ENCODE assay signal across 10 cellular contexts in the genomic region with DNA sequence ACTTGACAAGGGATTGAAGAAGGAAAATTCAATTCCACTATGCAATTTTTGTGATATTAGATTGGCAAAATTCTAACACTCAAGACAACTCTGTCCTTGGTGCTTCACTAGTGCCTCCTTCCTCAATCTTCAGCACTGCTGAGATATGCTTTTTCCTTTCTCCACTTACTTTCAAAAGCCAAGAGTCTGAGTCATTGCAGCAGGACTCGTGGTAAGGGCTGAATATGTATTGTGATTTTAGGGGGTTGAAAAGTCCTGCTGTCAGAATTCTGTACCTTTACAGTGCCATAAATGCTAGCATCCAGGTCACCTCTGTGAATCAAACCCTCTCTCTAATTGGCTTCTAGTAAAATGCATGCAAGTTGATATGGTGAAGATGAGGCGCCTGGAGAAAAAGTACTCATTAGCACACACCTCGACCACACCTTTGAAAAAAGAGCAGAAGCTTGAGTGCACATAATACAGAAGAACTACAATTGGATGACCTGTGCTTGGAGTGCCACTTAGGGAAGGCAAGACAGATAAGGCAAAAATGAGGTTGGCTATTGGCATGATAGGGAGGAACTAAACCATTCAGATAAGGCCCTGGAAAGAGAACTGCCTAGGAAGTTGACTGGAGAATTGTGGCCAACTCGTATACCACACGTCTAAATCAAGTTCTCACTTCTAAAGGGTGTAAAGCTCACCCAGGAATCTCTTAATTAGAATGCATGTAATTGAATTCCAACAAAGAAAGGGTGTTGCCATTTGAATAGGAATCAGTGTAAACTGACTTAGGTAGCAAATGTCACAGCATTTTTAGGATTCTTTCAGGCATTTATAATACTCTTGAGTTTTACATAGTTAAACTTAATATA. TPM values are rescaled to one million over a fixed set of nuclear protein-coding genes. Genes with fewer than 3 reads are reported as not detected.
A peak's percentile ranks its signal among the peaks of the same experiment; 100 is the strongest.
DNase-seq lines count a peak whose midpoint lies in the region; ATAC-seq and TF ChIP-seq lines count a peak whose summit lies in the region.
"Had no signal": no experiment of that assay in that cellular context is flagged by ENCODE, and none has a peak within 500 bp of the region (broad histone marks: within the 10 kb centered on the region; RNA-seq: fewer than 3 reads in every experiment).

No MANE protein-coding gene starts in this region.

- no peaks in the 10 kb centered on the region for H3K27me3 ChIP-seq in A673 (replicated peaks; ENCODE audit: insufficient read depth, low read depth, low read length, poor library complexity)
- H3K27me3 ChIP-seq in hepatocyte = no peaks in the 10 kb centered on the region
- H3K27me3 ChIP-seq: BE2C had no signal

- CTCF ChIA-PET in A673 (lab: Charles Lee) = no interaction called here

- H3K4me1 Mint-ChIP-seq in HFFc6 (ENCODE audit: low read depth) (peaks cover 25% of the 10 kb centered on the region; the same call in 1 of the 2 replicates), T-helper 17 cell (no peaks in the 10 kb centered on the region)
- no peaks in the 10 kb centered on the region for H3K4me1 Mint-ChIP-seq in stimulated activated naive B cell treated with anti-CD40 and anti-IgM and Interleukin-4, amounts not matched to agents 10 μg/mL and 1 μg/mL and 100 μg/mL, for 72 hours

- H3K36me3 ChIP-seq in A673 (ENCODE audit: insufficient read depth, low read length, poor library complexity, severe bottlenecking) (no peaks in the 10 kb centered on the region), hepatocyte (replicated peaks; ENCODE audit: insufficient read depth, low read depth) (no peaks in the 10 kb centered on the region)
- H3K36me3 ChIP-seq: BE2C had no signal

- intact Hi-C loops in A673 (cut with micrococcal nuclease; ENCODE audit: unreplicated experiment) = no loop called here
- intact Hi-C loops in head of caudate nucleus (cut with DNase I) = no loop called here

- H3K4me3 Mint-ChIP-seq in HFFc6 = no peak overlapping the region
- no peak overlapping the region for H3K4me3 Mint-ChIP-seq in stimulated activated naive B cell treated with anti-CD40 and anti-IgM and Interleukin-4, amounts not matched to agents 10 μg/mL and 1 μg/mL and 100 μg/mL, for 72 hours
- no peak overlapping the region for H3K4me3 Mint-ChIP-seq in T-helper 17 cell
- H3K4me3 Mint-ChIP-seq: activated CD8-positive, alpha-beta T cell treated with anti-CD3 and anti-CD28 coated beads for 36 hours had no signal

- H3K4me1 ChIP-seq in A673 (ENCODE audit: insufficient read depth, low read length, poor library complexity, severe bottlenecking) (peaks cover 11% of the 10 kb centered on the region), hepatocyte (ENCODE audit: insufficient read depth) (peaks cover 24% of the 10 kb centered on the region)
- H3K4me1 ChIP-seq: BE2C had no signal

- H3K27me3 Mint-ChIP-seq in HFFc6 (ENCODE audit: insufficient read depth) (no peaks in the 10 kb centered on the region), T-helper 17 cell (no peaks in the 10 kb centered on the region)
- H3K27me3 Mint-ChIP-seq in stimulated activated naive B cell treated with anti-CD40 and anti-IgM and Interleukin-4, amounts not matched to agents 10 μg/mL and 1 μg/mL and 100 μg/mL, for 72 hours = no peaks in the 10 kb centered on the region
- H3K27me3 Mint-ChIP-seq: activated CD8-positive, alpha-beta T cell treated with anti-CD3 and anti-CD28 coated beads for 36 hours had no signal

- H3K4me3 ChIP-seq in A673 (ENCODE audit: low read depth, low read length, poor library complexity, severe bottlenecking) = no peak overlapping the region
- H3K4me3 ChIP-seq in hepatocyte = no peak overlapping the region

- TF ChIP-seq CTCF in A673 (conservative IDR thresholded peaks at IDR 0.05; ENCODE audit: low read depth, low read length) (no peak), HFFc6 (IDR thresholded peaks at IDR 0.05) (no peak), hepatocyte (IDR thresholded peaks at IDR 0.05; ENCODE audit: poor library complexity) (no peak)

- H3K4me2 ChIP-seq in hepatocyte = no peak overlapping the region

- ATAC-seq in SK-N-SH treated with all-trans-retinoic acid at 6 μM for 48 hours (0 out of 3 replicates have a peak, but pooled peaks have one; percentile 33), T-helper 17 cell (no peak)
- ATAC-seq in stimulated activated naive B cell treated with anti-CD40 and anti-IgM and Interleukin-4, amounts not matched to agents 10 μg/mL and 1 μg/mL and 100 μg/mL, for 72 hours (replicated peaks) = no peak
- ATAC-seq: activated CD8-positive, alpha-beta T cell treated with anti-CD3 and anti-CD28 coated beads for 36 hours had no signal

- no peaks in the 10 kb centered on the region for H4K20me1 ChIP-seq in hepatocyte (ENCODE audit: insufficient read depth, poor library complexity, severe bottlenecking)

- DNase-seq in A673 (ENCODE audit: low spot score) (peak; percentile 28), HFFc6 (peak; percentile 52), hepatocyte (ENCODE audit: low spot score) (peak; percentile 53), head of caudate nucleus (no peak), T-helper 17 cell (no peak), activated gamma-delta T cell treated with Interleukin-2 at 50 U/mL for 16 hours (no peak)
- no peak for DNase-seq in stimulated activated naive B cell treated with anti-CD40 and anti-IgM and Interleukin-4, amounts not matched to agents 10 μg/mL and 1 μg/mL and 100 μg/mL, for 72 hours
- DNase-seq: activated CD8-positive, alpha-beta T cell treated with anti-CD3 and anti-CD28 coated beads for 36 hours; BE2C had no signal

- no TSS peak for BruUV-seq in A673 (replicated peaks; lab: Mats Ljungman, UMichigan)

- H3K79me2 ChIP-seq in hepatocyte = no peaks in the 10 kb centered on the region

- peak overlapping the region; percentile 17 for H3K27ac ChIP-seq in A673 (ENCODE audit: low read depth, low read length, poor library complexity, severe bottlenecking)
- H3K27ac ChIP-seq in hepatocyte = peak overlapping the region; percentile 45

- H3K36me3 Mint-ChIP-seq in HFFc6 (ENCODE audit: low read depth) (no peaks in the 10 kb centered on the region), T-helper 17 cell (ENCODE audit: low read depth) (no peaks in the 10 kb centered on the region)
- H3K36me3 Mint-ChIP-seq in stimulated activated naive B cell treated with anti-CD40 and anti-IgM and Interleukin-4, amounts not matched to agents 10 μg/mL and 1 μg/mL and 100 μg/mL, for 72 hours = no peaks in the 10 kb centered on the region

- H3K27ac Mint-ChIP-seq in HFFc6 (no peak overlapping the region), T-helper 17 cell (no peak overlapping the region)
- no peak overlapping the region for H3K27ac Mint-ChIP-seq in stimulated activated naive B cell treated with anti-CD40 and anti-IgM and Interleukin-4, amounts not matched to agents 10 μg/mL and 1 μg/mL and 100 μg/mL, for 72 hours
- H3K27ac Mint-ChIP-seq: activated CD8-positive, alpha-beta T cell treated with anti-CD3 and anti-CD28 coated beads for 36 hours had no signal

- H3K9me3 ChIP-seq in A673 (ENCODE audit: low read depth, low read length, poor library complexity, severe bottlenecking) (no peaks in the 10 kb centered on the region), hepatocyte (ENCODE audit: low read depth) (no peaks in the 10 kb centered on the region), T-helper 17 cell (ENCODE audit: control insufficient read depth, low read length, poor library complexity, severe bottlenecking) (no peaks in the 10 kb centered on the region)
- H3K9me3 ChIP-seq: BE2C had no signal

- H3K9me3 Mint-ChIP-seq in HFFc6 = no peaks in the 10 kb centered on the region; the same call in 1 of the 2 replicates
- peaks cover 0 to 4% of the 10 kb centered on the region in 2 donors for H3K9me3 Mint-ChIP-seq in stimulated activated naive B cell treated with anti-CD40 and anti-IgM and Interleukin-4, amounts not matched to agents 10 μg/mL and 1 μg/mL and 100 μg/mL, for 72 hours

- H3K9me2 ChIP-seq in hepatocyte (replicated peaks; ENCODE audit: insufficient read depth) = no peaks in the 10 kb centered on the region

- H2AFZ ChIP-seq in hepatocyte = no peak overlapping the region

- POLR2A ChIA-PET in A673 (lab: Charles Lee; ENCODE audit: low non-redundant PET) = no interaction called here

- 73% methylated on average over 5 of the region's 5 CpGs for WGBS in hepatocyte (ENCODE audit: low lambda C conversion rate, missing lambda C conversion rate)

TF ChIP-seq in SK-N-SH treated with all-trans-retinoic acid at 6 μM for 48 hours, 23 proteins besides CTCF, POLR2A, EP300 and RAD21 (continues in another document):
- no peak for TF ChIP-seq CSDC2 (CRISPR knock-in tag; IDR thresholded peaks at IDR 0.05)
- no peak for TF ChIP-seq TCF4 (CRISPR knock-in tag; IDR thresholded peaks at IDR 0.05; ENCODE audit: borderline replicate concordance)
- TF ChIP-seq ZNF70 (CRISPR knock-in tag; IDR thresholded peaks at IDR 0.05) = no peak
- TF ChIP-seq RARB (CRISPR knock-in tag; IDR thresholded peaks at IDR 0.05) = no peak
- TF ChIP-seq ISL1 (CRISPR knock-in tag; IDR thresholded peaks at IDR 0.05) = no peak
- TF ChIP-seq, protein P1, sequence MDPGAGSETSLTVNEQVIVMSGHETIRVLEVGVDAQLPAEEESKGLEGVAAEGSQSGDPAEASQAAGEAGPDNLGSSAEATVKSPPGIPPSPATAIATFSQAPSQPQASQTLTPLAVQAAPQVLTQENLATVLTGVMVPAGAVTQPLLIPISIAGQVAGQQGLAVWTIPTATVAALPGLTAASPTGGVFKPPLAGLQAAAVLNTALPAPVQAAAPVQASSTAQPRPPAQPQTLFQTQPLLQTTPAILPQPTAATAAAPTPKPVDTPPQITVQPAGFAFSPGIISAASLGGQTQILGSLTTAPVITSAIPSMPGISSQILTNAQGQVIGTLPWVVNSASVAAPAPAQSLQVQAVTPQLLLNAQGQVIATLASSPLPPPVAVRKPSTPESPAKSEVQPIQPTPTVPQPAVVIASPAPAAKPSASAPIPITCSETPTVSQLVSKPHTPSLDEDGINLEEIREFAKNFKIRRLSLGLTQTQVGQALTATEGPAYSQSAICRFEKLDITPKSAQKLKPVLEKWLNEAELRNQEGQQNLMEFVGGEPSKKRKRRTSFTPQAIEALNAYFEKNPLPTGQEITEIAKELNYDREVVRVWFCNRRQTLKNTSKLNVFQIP (CRISPR knock-in tag; IDR thresholded peaks at IDR 0.05; ENCODE audit: borderline replicate concordance, low read depth) = no peak
- no peak for TF ChIP-seq ZFP3 (CRISPR knock-in tag; IDR thresholded peaks at IDR 0.05)
- TF ChIP-seq ZNF8 (CRISPR knock-in tag; IDR thresholded peaks at IDR 0.05) = no peak
- TF ChIP-seq ZNF565 (CRISPR knock-in tag; conservative IDR thresholded peaks at IDR 0.05; ENCODE audit: low read depth) = no peak
- TF ChIP-seq BACH2 (CRISPR knock-in tag; IDR thresholded peaks at IDR 0.05; ENCODE audit: borderline replicate concordance) = no peak
- TF ChIP-seq GLIS3 (CRISPR knock-in tag; IDR thresholded peaks at IDR 0.05) = no peak
- no peak for TF ChIP-seq PPARA (CRISPR knock-in tag; IDR thresholded peaks at IDR 0.05; ENCODE audit: borderline replicate concordance)

RNA-seq across cellular contexts. Expression of a gene that starts 43.6 kb away (rescaled TPM):
- 0.31 and 0.41 TPM in 2 replicates for total RNA-seq in A673 (2021)
- not detected for total RNA-seq in HFFc6 (2021; fragmentation: NEBNext Ultra II Directional; extraction: Animal tissue kit (Norgen Biotek cat#: 25700))
- total RNA-seq in hepatocyte = 29.1 and 29.2 TPM in 2 replicates
- 5.5 and 5.6 TPM in 2 replicates for polyA plus RNA-seq in hepatocyte
- total RNA-seq in T-helper 17 cell = not detected
- total RNA-seq: activated CD8-positive, alpha-beta T cell treated with anti-CD3 and anti-CD28 coated beads for 36 hours had no signal

Comparison
In these comparisons a context has a peak if more than half of its experiments do, and no peak if none do; other contexts are left out.
1. DNase-seq: peak in A673 (single experiment), HFFc6 (single experiment) and hepatocyte (single experiment); none in head of caudate nucleus (0 of 42), stimulated activated naive B cell treated with anti-CD40 and anti-IgM and Interleukin-4, amounts not matched to agents 10 μg/mL and 1 μg/mL and 100 μg/mL, for 72 hours (single experiment), T-helper 17 cell (0 of 3) and activated gamma-delta T cell treated with Interleukin-2 at 50 U/mL for 16 hours (single experiment).
2. RNA of a gene that starts 43.6 kb away (total RNA-seq): 29.1 to 29.2 TPM in hepatocyte; 0.31 to 0.41 TPM in A673, not detected in HFFc6 and not detected in T-helper 17 cell; every median in the first group is over 10 times any median in the second.